ENCODE assay signal across 9 cellular contexts in genomic region chr2:54863660-54864059, GRCh38.
"Had no signal": no experiment of that assay in that cellular context is flagged by ENCODE, and none has a peak within 500 bp of the region (broad histone marks: within the 10 kb centered on the region; RNA-seq: fewer than 3 reads in every experiment).

No MANE protein-coding gene starts in this region.

- H3K27ac Mint-ChIP-seq: H9, HFFc6 had no signal

- H3K27ac ChIP-seq: GM23248 had no signal

- FAIRE-seq: H1, H54, HTR-8/SVneo had no signal

- H3K4me3 ChIP-seq: GM23248 had no signal

- H3K9me3 Mint-ChIP-seq: H9 had no signal

- H3K36me3 Mint-ChIP-seq: IgD-negative memory B cell had no signal

- DNase-seq: GM23248, H9, HCEC 1CT, HFFc6, KBM-7 had no signal

- H2AFZ ChIP-seq: GM23248 had no signal

- H3K4me3 Mint-ChIP-seq: H9, HFFc6, IgD-negative memory B cell had no signal

- H3K27me3 Mint-ChIP-seq: IgD-negative memory B cell had no signal

- H3K9ac ChIP-seq: GM23248 had no signal
